ENCODE assay signal across 1 cellular context in the genomic region with DNA sequence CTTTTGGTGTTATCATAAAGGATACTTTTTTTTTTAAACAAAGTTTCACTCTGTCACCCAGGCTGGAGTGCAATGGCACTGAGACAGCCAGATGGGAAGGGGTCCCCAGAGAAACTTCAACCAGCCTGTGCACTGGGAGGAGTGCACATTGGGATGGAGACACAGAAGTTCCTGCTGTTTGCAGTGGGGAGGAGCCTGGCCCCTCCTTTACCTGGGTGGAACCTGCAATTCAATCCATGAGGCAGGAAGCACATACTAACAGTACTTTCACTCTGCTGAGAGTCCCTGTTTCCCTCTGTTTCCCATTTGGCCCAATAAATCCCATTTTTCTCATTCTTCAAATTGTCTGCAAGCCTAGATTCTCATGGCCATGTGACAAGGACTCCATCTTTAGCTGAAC.
TF ChIP-seq lines count a peak whose summit lies in the region.

No MANE protein-coding gene starts in this region.

TF ChIP-seq in K562, 482 proteins besides CTCF, POLR2A, EP300 and RAD21:
- TF ChIP-seq ZNF232 (CRISPR knock-in tag; IDR thresholded peaks at IDR 0.05) = no peak
- TF ChIP-seq, protein P1, sequence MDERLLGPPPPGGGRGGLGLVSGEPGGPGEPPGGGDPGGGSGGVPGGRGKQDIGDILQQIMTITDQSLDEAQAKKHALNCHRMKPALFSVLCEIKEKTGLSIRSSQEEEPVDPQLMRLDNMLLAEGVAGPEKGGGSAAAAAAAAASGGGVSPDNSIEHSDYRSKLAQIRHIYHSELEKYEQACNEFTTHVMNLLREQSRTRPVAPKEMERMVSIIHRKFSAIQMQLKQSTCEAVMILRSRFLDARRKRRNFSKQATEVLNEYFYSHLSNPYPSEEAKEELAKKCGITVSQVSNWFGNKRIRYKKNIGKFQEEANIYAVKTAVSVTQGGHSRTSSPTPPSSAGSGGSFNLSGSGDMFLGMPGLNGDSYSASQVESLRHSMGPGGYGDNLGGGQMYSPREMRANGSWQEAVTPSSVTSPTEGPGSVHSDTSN (CRISPR knock-in tag; IDR thresholded peaks at IDR 0.05; ENCODE audit: low read depth) = no peak
- TF ChIP-seq, protein P1 (tag; conservative IDR thresholded peaks at IDR 0.05; ENCODE audit: low read depth) = no peak
- TF ChIP-seq SIN3B (IDR thresholded peaks at IDR 0.05; ENCODE audit: low read depth) = no peak
- no peak for TF ChIP-seq ZNF780A (CRISPR knock-in tag; IDR thresholded peaks at IDR 0.05)
- TF ChIP-seq TFAM (CRISPR knock-in tag; conservative IDR thresholded peaks at IDR 0.05) = no peak
- TF ChIP-seq ZKSCAN1 (IDR thresholded peaks at IDR 0.05; ENCODE audit: low read depth, low read length) = no peak
- TF ChIP-seq ESRRA (IDR thresholded peaks at IDR 0.05; ENCODE audit: borderline replicate concordance, low read depth) = no peak
- TF ChIP-seq CBFA2T3 (IDR thresholded peaks at IDR 0.05) = no peak
- no peak for TF ChIP-seq ATF7 (IDR thresholded peaks at IDR 0.05)
- TF ChIP-seq SRSF9 (IDR thresholded peaks at IDR 0.05; ENCODE audit: borderline replicate concordance, low read depth, low read length) = no peak
- no peak for TF ChIP-seq KLF10 (CRISPR knock-in tag; IDR thresholded peaks at IDR 0.05)
- TF ChIP-seq RB1 (IDR thresholded peaks at IDR 0.05; ENCODE audit: low read depth) = no peak
- TF ChIP-seq ZNF717 (CRISPR knock-in tag; IDR thresholded peaks at IDR 0.05) = no peak
- no peak for TF ChIP-seq RBM15 (IDR thresholded peaks at IDR 0.05; ENCODE audit: insufficient read depth, low read length)
- TF ChIP-seq IFI16 (CRISPR knock-in tag; IDR thresholded peaks at IDR 0.05) = no peak
- TF ChIP-seq HNRNPUL1 (IDR thresholded peaks at IDR 0.05; ENCODE audit: low read length) = no peak
- no peak for TF ChIP-seq MAFG (tag; conservative IDR thresholded peaks at IDR 0.05)
- no peak for TF ChIP-seq RAD51 (IDR thresholded peaks at IDR 0.05; ENCODE audit: borderline replicate concordance, low read depth)
TF ChIP-seq in K562: peak in this region for 0.
